ENCODE assay signal across 11 cellular contexts in genomic region chr16:84357191-84357651, GRCh38. TPM values are rescaled to one million over a fixed set of nuclear protein-coding genes. Genes with fewer than 3 reads are reported as not detected.
A peak's percentile ranks its signal among the peaks of the same experiment; 100 is the strongest.
DNase-seq lines count a peak whose midpoint lies in the region; ATAC-seq, FAIRE-seq and TF ChIP-seq lines count a peak whose summit lies in the region.
"Had no signal": no experiment of that assay in that cellular context is flagged by ENCODE, and none has a peak within 500 bp of the region (broad histone marks: within the 10 kb centered on the region; RNA-seq: fewer than 3 reads in every experiment).

No MANE protein-coding gene starts in this region.

- intact Hi-C loops in sciatic nerve (cut with DNase I) = no loop called here

- DNase-seq in HL-60 (ENCODE audit: low read depth in 1 of 2, low spot score in 1 of 2) = peak; percentile 63 to 88
- DNase-seq in OCI-M1 (lab: John Stamatoyannopoulos, UW) = peak; percentile 31
- peak; percentile 91 for DNase-seq in bronchial epithelial cell (ENCODE audit: low read depth)
- DNase-seq in sciatic nerve (ENCODE audit: low spot score) = no peak
- no peak for DNase-seq in iPS-NIHi11 (ENCODE audit: low spot score)
- DNase-seq: activated CD4-positive, CD25-positive, alpha-beta regulatory T cell treated with anti-CD3 and anti-CD28 coated beads, Interleukin-2, amount 50 U/mL, for 72 hours had no signal

- H3K4me3 ChIP-seq in HL-60 (replicated peaks; ENCODE audit: insufficient read depth, low read length) (no peak overlapping the region), bronchial epithelial cell (ENCODE audit: low read depth, low read length) (peak overlapping the region; percentile 11)
- H3K4me3 ChIP-seq: GM12878 had no signal

- peak; percentile 99 for FAIRE-seq in bronchial epithelial cell (lab: Jason Lieb, UNC)
- FAIRE-seq: endometrium, GM12878 had no signal

- peak; percentile 59 for ATAC-seq in sciatic nerve
- ATAC-seq in HG03108 (IDR thresholded peaks at IDR 0.05; ENCODE audit: unreplicated experiment) = no peak
- no peak for ATAC-seq in HG02885 (IDR thresholded peaks at IDR 0.05; ENCODE audit: poor library complexity, unreplicated experiment)
- ATAC-seq: GM12878 had no signal

- no peaks in the 10 kb centered on the region for H3K36me3 ChIP-seq in bronchial epithelial cell (ENCODE audit: control insufficient read depth, insufficient read depth, low read length)

- H3K27me3 ChIP-seq in HL-60 (ENCODE audit: insufficient read depth, poor library complexity, severe bottlenecking) (peaks cover 6% of the 10 kb centered on the region), bronchial epithelial cell (ENCODE audit: control insufficient read depth, insufficient read depth, low read length) (no peaks in the 10 kb centered on the region)

- no peak overlapping the region for H3K27ac ChIP-seq in HL-60 (replicated peaks)

- TF ChIP-seq CTCF in HL-60 (IDR thresholded peaks at IDR 0.05; ENCODE audit: insufficient read depth, low read length) (no peak), bronchial epithelial cell (IDR thresholded peaks at IDR 0.05; ENCODE audit: insufficient read depth, low read length, severe bottlenecking) (no peak)

RNA-seq across cellular contexts. Expression of gene ATP2C2, which starts 11.1 kb away (rescaled TPM):
- total RNA-seq in bronchial epithelial cell = 32.1 and 204 TPM in 2 replicates
- 0.58 TPM for total RNA-seq in sciatic nerve
- total RNA-seq: GM12878, myocyte had no signal

Comparison
In these comparisons a context has a peak if more than half of its experiments do, and no peak if none do; other contexts are left out.
1. DNase-seq: peak in HL-60 (2 of 2), OCI-M1 (single experiment) and bronchial epithelial cell (single experiment); none in sciatic nerve (single experiment) and iPS-NIHi11 (single experiment).
2. RNA of gene ATP2C2, which starts 11.1 kb away (total RNA-seq): 32.1 to 204 TPM in bronchial epithelial cell; 0.58 TPM in sciatic nerve (single experiment); every median in the first group is over 10 times any median in the second.